Comparison of ENCODE assay signal across 8 cellular contexts in the genomic region with DNA sequence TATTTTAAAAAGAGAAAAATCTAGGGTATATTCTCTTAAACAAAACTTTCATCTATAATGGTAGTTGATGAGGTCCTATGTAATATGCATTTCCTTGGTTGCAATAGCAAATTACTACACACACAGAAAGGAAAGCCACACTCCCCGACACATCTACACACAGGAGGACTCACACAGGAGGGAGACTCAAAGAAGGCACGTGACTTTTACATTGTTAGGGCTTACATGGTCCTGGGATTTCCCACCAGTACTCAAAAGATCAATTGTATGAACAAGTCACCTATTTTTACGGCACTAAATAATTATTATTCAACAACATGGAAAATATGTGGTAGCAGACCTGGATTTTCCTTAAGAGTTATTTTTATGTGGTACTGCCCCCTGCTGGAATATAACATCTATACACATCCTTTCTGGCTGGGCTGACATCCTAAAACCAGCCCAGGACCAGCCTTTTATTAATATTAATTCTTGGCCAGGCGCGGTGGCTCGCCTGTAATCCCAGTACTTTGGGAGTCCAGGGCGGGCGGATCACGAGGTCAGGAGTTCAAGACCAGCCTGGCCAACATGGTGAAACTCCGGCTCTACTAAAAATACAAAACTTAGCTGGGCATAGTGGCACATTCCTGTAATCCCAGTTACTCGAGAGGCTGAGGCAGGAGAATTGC. TPM values are rescaled to one million over a fixed set of nuclear protein-coding genes. Genes with fewer than 3 reads are reported as not detected.
A peak's percentile ranks its signal among the peaks of the same experiment; 100 is the strongest.
DNase-seq lines count a peak whose midpoint lies in the region; ATAC-seq and TF ChIP-seq lines count a peak whose summit lies in the region.

No MANE protein-coding gene starts in this region.

- BruUV-seq in A673 (replicated peaks; lab: Mats Ljungman, UMichigan) = no TSS peak

- TF ChIP-seq POLR2A in esophagus muscularis mucosa (IDR thresholded peaks at IDR 0.05; ENCODE audit: low read depth) = no peak

- no peaks in the 10 kb centered on the region for H4K20me1 ChIP-seq in neural cell (ENCODE audit: insufficient read depth)

- no peak for ATAC-seq in HG03045 (IDR thresholded peaks at IDR 0.05; ENCODE audit: unreplicated experiment)

- no peak overlapping the region for H2AFZ ChIP-seq in neural cell (ENCODE audit: low read depth, low read length)

- H3K9me3 ChIP-seq in A673 (ENCODE audit: low read depth, low read length, poor library complexity, severe bottlenecking) = no peaks in the 10 kb centered on the region
- no peaks in the 10 kb centered on the region for H3K9me3 ChIP-seq in SJCRH30 (replicated peaks)
- no peaks in the 10 kb centered on the region for H3K9me3 ChIP-seq in esophagus muscularis mucosa
- H3K9me3 ChIP-seq in neural cell (ENCODE audit: low read length) = no peaks in the 10 kb centered on the region

- WGBS in esophagus muscularis mucosa = 53% methylated on average over 11 of the region's 11 CpGs

- H3F3A ChIP-seq in neural cell (ENCODE audit: insufficient read depth, low read length, poor library complexity, severe bottlenecking) = no peaks in the 10 kb centered on the region

- H3K4me1 ChIP-seq in A673 (ENCODE audit: insufficient read depth, low read length, poor library complexity, severe bottlenecking) (no peaks in the 10 kb centered on the region), SJCRH30 (peaks cover 6% of the 10 kb centered on the region), esophagus muscularis mucosa (peaks cover 0 to 4% (median 3%) of the 10 kb centered on the region in 4 donors)

- H3K36me3 ChIP-seq in A673 (ENCODE audit: insufficient read depth, low read length, poor library complexity, severe bottlenecking) (no peaks in the 10 kb centered on the region), SJCRH30 (no peaks in the 10 kb centered on the region), esophagus muscularis mucosa (no peaks in the 10 kb centered on the region), neural cell (ENCODE audit: insufficient read depth, low read length) (no peaks in the 10 kb centered on the region)

- peak; percentile 54 for TF ChIP-seq CTCF in A673 (conservative IDR thresholded peaks at IDR 0.05; ENCODE audit: low read depth, low read length)
- TF ChIP-seq CTCF in esophagus muscularis mucosa (IDR thresholded peaks at IDR 0.05) = peak; percentile 53 to 61 (median 60)
- peak; percentile 68 for TF ChIP-seq CTCF in neural cell (IDR thresholded peaks at IDR 0.05; ENCODE audit: poor library complexity, severe bottlenecking)

- intact Hi-C loops in A673 (cut with micrococcal nuclease; ENCODE audit: unreplicated experiment) = loop anchor here (5.0 kb wide), 1 partner anchor 383 kb away; no protein-coding TSS in a partner anchor
- intact Hi-C loops in esophagus muscularis mucosa (cut with DNase I) = loop anchor here (2.0 kb wide), 1 partner anchor 383 kb away; no protein-coding TSS in a partner anchor

- H3K9ac ChIP-seq in neural cell (ENCODE audit: low read length) = no peak overlapping the region

- peak; percentile 73 for TF ChIP-seq RAD21 in neural cell (conservative IDR thresholded peaks at IDR 0.05)

- DNase-seq in A673 (ENCODE audit: low spot score) = peak; percentile 51
- peak; percentile 24 for DNase-seq in GM04504 (ENCODE audit: low read depth)
- peak; percentile 67 for DNase-seq in KBM-7
- DNase-seq in SJCRH30 = peak; percentile 19 to 75
- DNase-seq in esophagus muscularis mucosa (ENCODE audit: extremely low spot score) = no peak
- no peak for DNase-seq in stimulated activated CD4-positive, alpha-beta T cell treated with anti-CD3 and anti-CD28 coated beads, Interleukin-12 subunit alpha, Interleukin-12 subunit beta, amount 100 ng/mL, for 4 hours

- CTCF ChIA-PET in A673 (lab: Charles Lee) = no interaction called here

- no peaks in the 10 kb centered on the region for H3K79me2 ChIP-seq in neural cell (replicated peaks; ENCODE audit: insufficient read depth, low read length)

- no peaks in the 10 kb centered on the region for H3K9me2 ChIP-seq in neural cell (ENCODE audit: insufficient read depth, low read length)

- H3K4me3 ChIP-seq in A673 (ENCODE audit: low read depth, low read length, poor library complexity, severe bottlenecking) = no peak overlapping the region
- no peak overlapping the region for H3K4me3 ChIP-seq in SJCRH30
- no peak overlapping the region for H3K4me3 ChIP-seq in esophagus muscularis mucosa
- no peak overlapping the region for H3K4me3 ChIP-seq in neural cell (ENCODE audit: low read length)

- H3K27ac ChIP-seq in A673 (ENCODE audit: low read depth, low read length, poor library complexity, severe bottlenecking) = no peak overlapping the region
- no peak overlapping the region for H3K27ac ChIP-seq in SJCRH30
- no peak overlapping the region for H3K27ac ChIP-seq in esophagus muscularis mucosa (replicated peaks in 1 of 4)
- no peak overlapping the region for H3K27ac ChIP-seq in neural cell (ENCODE audit: low read length)

- H3K27me3 ChIP-seq in A673 (replicated peaks; ENCODE audit: insufficient read depth, low read depth, low read length, poor library complexity) (no peaks in the 10 kb centered on the region), SJCRH30 (no peaks in the 10 kb centered on the region), esophagus muscularis mucosa (no peaks in the 10 kb centered on the region), neural cell (ENCODE audit: insufficient read depth, low read depth, low read length) (no peaks in the 10 kb centered on the region)

- POLR2A ChIA-PET in A673 (lab: Charles Lee; ENCODE audit: low non-redundant PET) = interaction anchor here (0.5 kb wide), 1 partner anchor 481 kb away, joined by 6 read pairs; no protein-coding TSS in a partner anchor

- no peak overlapping the region for H3K4me2 ChIP-seq in neural cell (ENCODE audit: low read length)

- TF ChIP-seq EP300 in esophagus muscularis mucosa (IDR thresholded peaks at IDR 0.05) = no peak
- TF ChIP-seq EP300 in neural cell (conservative IDR thresholded peaks at IDR 0.05; ENCODE audit: poor library complexity, severe bottlenecking) = no peak

- in situ Hi-C loops in KBM-7 (cut with MboI; ENCODE audit: low pct_unique_long_range_greater_than_20kb, low sequenced_read_pairs) = loop anchor here (25.0 kb wide), 1 partner anchor 378 kb away; no protein-coding TSS in a partner anchor

TF ChIP-seq in neural cell, 6 proteins besides CTCF, POLR2A, EP300 and RAD21:
- TF ChIP-seq SMC3 (conservative IDR thresholded peaks at IDR 0.05; ENCODE audit: poor library complexity) (peak; percentile 81), MXI1 (conservative IDR thresholded peaks at IDR 0.05; ENCODE audit: poor library complexity, severe bottlenecking) (no peak), EZH2 (IDR thresholded peaks at IDR 0.05; ENCODE audit: borderline replicate concordance, insufficient read depth, low read length, poor library complexity, severe bottlenecking) (no peak)

RNA-seq across cellular contexts. Expression of gene LGALS8, which starts 33.9 kb away (rescaled TPM):
- 34.4 and 35.3 TPM in 2 replicates for total RNA-seq in A673 (2021)
- 13.3 and 15.0 TPM in 2 replicates for total RNA-seq in SJCRH30 (2014; rRNA removed; shearing (Covaris generic))
- total RNA-seq in esophagus muscularis mucosa = 10 to 100 TPM; 32.8 to 83.3 (median 51.9) TPM
- 1.0 and 4.9 TPM in 2 replicates for polyA plus RNA-seq in neural cell
- polyA minus RNA-seq in neural cell = 3.2 and 3.4 TPM in 2 replicates

Comparison
In these comparisons a context has a peak if more than half of its experiments do, and no peak if none do; other contexts are left out.
1. DNase-seq: peak in A673 (single experiment), GM04504 (single experiment), KBM-7 (single experiment) and SJCRH30 (2 of 2); none in esophagus muscularis mucosa (single experiment) and stimulated activated CD4-positive, alpha-beta T cell treated with anti-CD3 and anti-CD28 coated beads, Interleukin-12 subunit alpha, Interleukin-12 subunit beta, amount 100 ng/mL, for 4 hours (single experiment).
2. Peak in every context shown above with its lines, with median percentiles within 50 percentile points of each other: CTCF ChIP-seq.